ENCODE assay signal across 22 cellular contexts in genomic region chr20:199996-200395, GRCh38. TPM values are rescaled to one million over a fixed set of nuclear protein-coding genes. Genes with fewer than 3 reads are reported as not detected.
"Had no signal": no experiment of that assay in that cellular context is flagged by ENCODE, and none has a peak within 500 bp of the region (broad histone marks: within the 10 kb centered on the region; RNA-seq: fewer than 3 reads in every experiment).

No MANE protein-coding gene starts in this region.

- H3K9me3 Mint-ChIP-seq: activated naive CD4-positive, alpha-beta T cell treated with anti-CD3 and anti-CD28 coated beads, Interleukin-2, amount 10 ng/mL, durations not matched to agents 7 days and 5 days; activated T-cell treated with anti-CD3 and anti-CD28 coated beads, Interleukin-2, amount 50 U/mL, for 4 hours; central memory CD8-positive, alpha-beta T cell had no signal

- DNase-seq: activated CD4-positive, alpha-beta T cell treated with anti-CD3 and anti-CD28 coated beads, Interleukin-2, amount 10 ng/mL, durations not matched to agents 7 days and 5 days; activated CD8-positive, alpha-beta T cell treated with anti-CD3 and anti-CD28 coated beads, Interleukin-2, amount 10 ng/mL, durations not matched to agents 7 days and 5 days; activated naive CD4-positive, alpha-beta T cell treated with anti-CD3 and anti-CD28 coated beads, Interleukin-2, amount 10 ng/mL, durations not matched to agents 7 days and 5 days; activated naive CD8-positive, alpha-beta T cell treated with anti-CD3 and anti-CD28 coated beads, Interleukin-2, amount 50 U/mL, for 24 hours; activated T-cell treated with anti-CD3 and anti-CD28 coated beads, Interleukin-2, amount 50 U/mL, for 4 hours; aorta; foreskin keratinocyte; head of caudate nucleus; midbrain; stimulated activated naive CD8-positive, alpha-beta T cell treated with anti-CD3 and anti-CD28 coated beads, Interleukin-15, Interleukin-2, amounts not matched to agents 100 U/mL and 50 U/mL, for 24 hours; T-helper 9 cell had no signal

- H3K36me3 Mint-ChIP-seq: activated naive CD4-positive, alpha-beta T cell treated with anti-CD3 and anti-CD28 coated beads, Interleukin-2, amount 10 ng/mL, durations not matched to agents 7 days and 5 days had no signal

- H3K4me1 Mint-ChIP-seq: activated CD4-positive, alpha-beta T cell treated with anti-CD3 and anti-CD28 coated beads, Interleukin-2, amount 10 ng/mL, durations not matched to agents 7 days and 5 days; activated naive CD4-positive, alpha-beta T cell treated with anti-CD3 and anti-CD28 coated beads, Interleukin-2, amount 10 ng/mL, durations not matched to agents 7 days and 5 days; activated naive CD8-positive, alpha-beta T cell treated with anti-CD3 and anti-CD28 coated beads, Interleukin-2, amount 50 U/mL, for 24 hours; central memory CD8-positive, alpha-beta T cell; neural crest cell had no signal

- ATAC-seq: activated CD4-positive, CD25-positive, alpha-beta regulatory T cell treated with anti-CD3 and anti-CD28 coated beads, Interleukin-2, amount 50 U/mL, for 24 hours; activated CD8-positive, alpha-beta T cell treated with anti-CD3 and anti-CD28 coated beads, Interleukin-2, amount 10 ng/mL, durations not matched to agents 7 days and 5 days; activated naive CD8-positive, alpha-beta T cell treated with anti-CD3 and anti-CD28 coated beads, Interleukin-2, amount 50 U/mL, for 24 hours; activated T-cell treated with anti-CD3 and anti-CD28 coated beads, Interleukin-2, amount 50 U/mL, for 4 hours; foreskin keratinocyte; left lobe of liver; stimulated activated naive CD8-positive, alpha-beta T cell treated with anti-CD3 and anti-CD28 coated beads, Interleukin-15, Interleukin-2, amounts not matched to agents 100 U/mL and 50 U/mL, for 24 hours had no signal

- H3K27ac Mint-ChIP-seq: activated CD4-positive, alpha-beta T cell treated with anti-CD3 and anti-CD28 coated beads, Interleukin-2, amount 10 ng/mL, durations not matched to agents 7 days and 5 days; activated CD8-positive, alpha-beta T cell treated with anti-CD3 and anti-CD28 coated beads, Interleukin-2, amount 10 ng/mL, durations not matched to agents 7 days and 5 days; activated naive CD4-positive, alpha-beta T cell treated with anti-CD3 and anti-CD28 coated beads, Interleukin-2, amount 10 ng/mL, durations not matched to agents 7 days and 5 days; activated naive CD8-positive, alpha-beta T cell treated with anti-CD3 and anti-CD28 coated beads, Interleukin-2, amount 50 U/mL, for 24 hours had no signal

- H3K4me3 Mint-ChIP-seq: activated CD4-positive, alpha-beta T cell treated with anti-CD3 and anti-CD28 coated beads, Interleukin-2, amount 10 ng/mL, durations not matched to agents 7 days and 5 days; activated CD8-positive, alpha-beta T cell treated with anti-CD3 and anti-CD28 coated beads, Interleukin-2, amount 10 ng/mL, durations not matched to agents 7 days and 5 days; activated naive CD4-positive, alpha-beta T cell treated with anti-CD3 and anti-CD28 coated beads, Interleukin-2, amount 10 ng/mL, durations not matched to agents 7 days and 5 days; activated naive CD8-positive, alpha-beta T cell treated with anti-CD3 and anti-CD28 coated beads, Interleukin-2, amount 50 U/mL, for 24 hours; activated T-cell treated with anti-CD3 and anti-CD28 coated beads, Interleukin-2, amount 50 U/mL, for 4 hours; central memory CD8-positive, alpha-beta T cell; neural crest cell had no signal

RNA-seq across cellular contexts. Expression of gene DEFB128, which starts 10.5 kb away (rescaled TPM):
- total RNA-seq: activated CD4-positive, alpha-beta T cell treated with anti-CD3 and anti-CD28 coated beads, Interleukin-2, amount 10 ng/mL, durations not matched to agents 7 days and 5 days; activated CD8-positive, alpha-beta T cell treated with anti-CD3 and anti-CD28 coated beads, Interleukin-2, amount 10 ng/mL, durations not matched to agents 7 days and 5 days; activated T-cell treated with anti-CD3 and anti-CD28 coated beads, Interleukin-2, amount 50 U/mL, for 4 hours; aorta; epithelial cell of proximal tubule; fibroblast of lung; foreskin keratinocyte; left lobe of liver; lung microvascular endothelial cell; neural crest cell; osteocyte; prostate gland; right atrium auricular region; tibial nerve had no signal

RNA-seq across cellular contexts. Expression of gene DEFB129, which starts 27.1 kb away (rescaled TPM):
- total RNA-seq: activated CD4-positive, alpha-beta T cell treated with anti-CD3 and anti-CD28 coated beads, Interleukin-2, amount 10 ng/mL, durations not matched to agents 7 days and 5 days; activated CD8-positive, alpha-beta T cell treated with anti-CD3 and anti-CD28 coated beads, Interleukin-2, amount 10 ng/mL, durations not matched to agents 7 days and 5 days; activated T-cell treated with anti-CD3 and anti-CD28 coated beads, Interleukin-2, amount 50 U/mL, for 4 hours; aorta; epithelial cell of proximal tubule; fibroblast of lung; foreskin keratinocyte; left lobe of liver; lung microvascular endothelial cell; neural crest cell; osteocyte; prostate gland; right atrium auricular region; tibial nerve had no signal

RNA-seq across cellular contexts. Expression of gene DEFB127, which starts 42.7 kb away (rescaled TPM):
- total RNA-seq: activated CD4-positive, alpha-beta T cell treated with anti-CD3 and anti-CD28 coated beads, Interleukin-2, amount 10 ng/mL, durations not matched to agents 7 days and 5 days; activated CD8-positive, alpha-beta T cell treated with anti-CD3 and anti-CD28 coated beads, Interleukin-2, amount 10 ng/mL, durations not matched to agents 7 days and 5 days; activated T-cell treated with anti-CD3 and anti-CD28 coated beads, Interleukin-2, amount 50 U/mL, for 4 hours; aorta; epithelial cell of proximal tubule; fibroblast of lung; foreskin keratinocyte; left lobe of liver; lung microvascular endothelial cell; neural crest cell; osteocyte; prostate gland; right atrium auricular region; tibial nerve had no signal

RNA-seq across cellular contexts. Expression of gene DEFB132, which starts 57.5 kb away (rescaled TPM):
- total RNA-seq: activated CD4-positive, alpha-beta T cell treated with anti-CD3 and anti-CD28 coated beads, Interleukin-2, amount 10 ng/mL, durations not matched to agents 7 days and 5 days; activated CD8-positive, alpha-beta T cell treated with anti-CD3 and anti-CD28 coated beads, Interleukin-2, amount 10 ng/mL, durations not matched to agents 7 days and 5 days; activated T-cell treated with anti-CD3 and anti-CD28 coated beads, Interleukin-2, amount 50 U/mL, for 4 hours; aorta; epithelial cell of proximal tubule; fibroblast of lung; foreskin keratinocyte; lung microvascular endothelial cell; neural crest cell; osteocyte; right atrium auricular region had no signal

RNA-seq across cellular contexts. Expression of gene DEFB126, which starts 57.6 kb away (rescaled TPM):
- total RNA-seq: activated CD4-positive, alpha-beta T cell treated with anti-CD3 and anti-CD28 coated beads, Interleukin-2, amount 10 ng/mL, durations not matched to agents 7 days and 5 days; activated CD8-positive, alpha-beta T cell treated with anti-CD3 and anti-CD28 coated beads, Interleukin-2, amount 10 ng/mL, durations not matched to agents 7 days and 5 days; activated T-cell treated with anti-CD3 and anti-CD28 coated beads, Interleukin-2, amount 50 U/mL, for 4 hours; aorta; epithelial cell of proximal tubule; fibroblast of lung; foreskin keratinocyte; left lobe of liver; lung microvascular endothelial cell; neural crest cell; osteocyte; prostate gland; right atrium auricular region; tibial nerve had no signal
